Comparison of ENCODE assay signal across 29 cellular contexts in genomic region chr22:45945621-45946020, GRCh38. TPM values are rescaled to one million over a fixed set of nuclear protein-coding genes. Genes with fewer than 3 reads are reported as not detected.
"Had no signal": no experiment of that assay in that cellular context is flagged by ENCODE, and none has a peak within 500 bp of the region (broad histone marks: within the 10 kb centered on the region; RNA-seq: fewer than 3 reads in every experiment).

No MANE protein-coding gene starts in this region.

- H3K27ac ChIP-seq: breast epithelium, Peyer's patch had no signal

- H3K36me3 ChIP-seq: breast epithelium, Peyer's patch had no signal

- H3K4me3 ChIP-seq: breast epithelium, Peyer's patch had no signal

- H3K27me3 ChIP-seq: breast epithelium, Peyer's patch had no signal

- ATAC-seq: activated CD8-positive, alpha-beta memory T cell treated with anti-CD3 and anti-CD28 coated beads, Interleukin-2, amount 10 ng/mL, durations not matched to agents 7 days and 5 days; T-helper 17 cell had no signal

- H3K4me1 ChIP-seq: breast epithelium, Peyer's patch had no signal

- H3K9me3 ChIP-seq: breast epithelium, Peyer's patch had no signal

- DNase-seq: activated B cell treated with CpG ODN at 0.5 μM for 24 hours; activated CD4-positive, alpha-beta T cell treated with anti-CD3 and anti-CD28 coated beads for 1 hour; activated CD4-positive, alpha-beta T cell treated with anti-CD3 and anti-CD28 coated beads, Interleukin-2, amount 10 ng/mL, durations not matched to agents 24 days and 14 days; activated CD4-positive, alpha-beta T cell treated with anti-CD3 and anti-CD28 coated beads, Interleukin-2, amount 50 U/mL, for 48 hours; activated CD8-positive, alpha-beta memory T cell treated with anti-CD3 and anti-CD28 coated beads, Interleukin-2, amount 10 ng/mL, durations not matched to agents 7 days and 5 days; activated effector memory CD4-positive, alpha-beta T cell treated with Interleukin-2 at 50 U/mL for 16 hours; activated naive CD4-positive, alpha-beta T cell; activated T-cell treated with anti-CD3 and anti-CD28 coated beads, Interleukin-2, amount 50 U/mL, for 24 hours; aorta; caudate nucleus; Kasumi-1; KBM-7; NCI-H1105 treated with DMSO at 0.1 percent for 48 hours; NCI-H1436 treated with DMSO at 0.1 percent for 48 hours; NCI-H2029; NCI-H2107; NCI-H2171 treated with DMSO at 0.1 percent for 48 hours; NCI-H226; NCI-H510A; NCI-H748 treated with DMSO at 0.1 percent for 48 hours; NK-92 treated with Interleukin-12 subunit alpha and Interleukin-12 subunit beta, amount 100 ng/mL, for 24 hours; OCI-M1; Peyer's patch; SHP77; T-helper 17 cell; T-helper 9 cell had no signal

RNA-seq across cellular contexts. Expression of gene WNT7B, which starts 31.3 kb away (rescaled TPM):
- total RNA-seq: activated B cell treated with CpG ODN at 0.5 μM for 24 hours; activated CD4-positive, alpha-beta T cell treated with anti-CD3 and anti-CD28 coated beads, Interleukin-2, amount 10 ng/mL, durations not matched to agents 24 days and 14 days; activated CD8-positive, alpha-beta memory T cell treated with anti-CD3 and anti-CD28 coated beads, Interleukin-2, amount 10 ng/mL, durations not matched to agents 7 days and 5 days; activated T-helper 1 cell treated with anti-CD3 and anti-CD28 coated beads, Interleukin-12 subunit alpha, Interleukin-12 subunit beta, Interleukin-2, Interleukin-4 antibody, amounts not matched to agents 30 ng/mL and 10 ng/mL and 1 ng/mL, durations not matched to agents 14 hours and 24 hours and 36 hours; aorta; Peyer's patch; SK-MEL-5; T-helper 17 cell had no signal
- polyA plus RNA-seq: aorta had no signal
